1 cellular context compared by ENCODE assay signal in the genomic region with DNA sequence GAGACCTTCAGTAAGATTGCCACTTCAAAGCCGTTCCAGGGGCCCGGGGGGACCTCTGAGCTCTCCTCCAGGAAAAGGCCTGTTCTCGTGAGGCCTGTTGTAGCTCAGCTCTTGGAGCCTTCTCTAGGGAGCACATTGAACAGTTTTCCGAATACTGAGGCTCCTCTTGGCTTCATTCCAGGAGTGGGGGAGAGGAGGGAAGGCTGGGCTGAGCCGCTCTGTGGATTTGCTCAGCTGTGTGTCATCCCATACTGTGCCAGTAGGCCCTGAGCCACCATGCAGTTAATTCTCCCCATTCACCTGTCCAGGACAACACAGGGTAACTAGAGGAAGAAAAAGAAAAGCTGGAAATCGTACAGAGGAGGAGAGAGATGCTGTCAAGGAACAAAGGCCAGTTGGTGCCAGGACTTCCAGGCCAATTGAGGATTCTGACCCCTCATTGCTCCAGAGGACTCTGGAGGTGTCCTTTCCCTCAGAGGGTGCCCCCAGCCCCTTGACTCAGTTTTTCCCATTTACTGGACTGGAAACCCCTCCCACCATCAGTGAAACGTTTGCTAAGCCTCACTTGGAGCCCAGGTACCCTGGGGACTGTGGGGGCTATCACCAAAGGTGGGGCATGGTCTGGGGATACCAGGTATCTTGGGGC.
TF ChIP-seq lines count a peak whose summit lies in the region.

No MANE protein-coding gene starts in this region.

TF ChIP-seq in SK-N-SH treated with all-trans-retinoic acid at 6 μM for 48 hours, 23 proteins besides CTCF, POLR2A, EP300 and RAD21 (continued from another document):
- TF ChIP-seq, protein P1, sequence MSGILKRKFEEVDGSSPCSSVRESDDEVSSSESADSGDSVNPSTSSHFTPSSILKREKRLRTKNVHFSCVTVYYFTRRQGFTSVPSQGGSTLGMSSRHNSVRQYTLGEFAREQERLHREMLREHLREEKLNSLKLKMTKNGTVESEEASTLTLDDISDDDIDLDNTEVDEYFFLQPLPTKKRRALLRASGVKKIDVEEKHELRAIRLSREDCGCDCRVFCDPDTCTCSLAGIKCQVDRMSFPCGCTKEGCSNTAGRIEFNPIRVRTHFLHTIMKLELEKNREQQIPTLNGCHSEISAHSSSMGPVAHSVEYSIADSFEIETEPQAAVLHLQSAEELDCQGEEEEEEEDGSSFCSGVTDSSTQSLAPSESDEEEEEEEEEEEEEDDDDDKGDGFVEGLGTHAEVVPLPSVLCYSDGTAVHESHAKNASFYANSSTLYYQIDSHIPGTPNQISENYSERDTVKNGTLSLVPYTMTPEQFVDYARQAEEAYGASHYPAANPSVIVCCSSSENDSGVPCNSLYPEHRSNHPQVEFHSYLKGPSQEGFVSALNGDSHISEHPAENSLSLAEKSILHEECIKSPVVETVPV (CRISPR knock-in tag; IDR thresholded peaks at IDR 0.05), result no peak
- no peak for TF ChIP-seq PPARA (CRISPR knock-in tag; IDR thresholded peaks at IDR 0.05; ENCODE audit: borderline replicate concordance)
- TF ChIP-seq ZNF8 (CRISPR knock-in tag; IDR thresholded peaks at IDR 0.05), result no peak
- TF ChIP-seq, protein P2, sequence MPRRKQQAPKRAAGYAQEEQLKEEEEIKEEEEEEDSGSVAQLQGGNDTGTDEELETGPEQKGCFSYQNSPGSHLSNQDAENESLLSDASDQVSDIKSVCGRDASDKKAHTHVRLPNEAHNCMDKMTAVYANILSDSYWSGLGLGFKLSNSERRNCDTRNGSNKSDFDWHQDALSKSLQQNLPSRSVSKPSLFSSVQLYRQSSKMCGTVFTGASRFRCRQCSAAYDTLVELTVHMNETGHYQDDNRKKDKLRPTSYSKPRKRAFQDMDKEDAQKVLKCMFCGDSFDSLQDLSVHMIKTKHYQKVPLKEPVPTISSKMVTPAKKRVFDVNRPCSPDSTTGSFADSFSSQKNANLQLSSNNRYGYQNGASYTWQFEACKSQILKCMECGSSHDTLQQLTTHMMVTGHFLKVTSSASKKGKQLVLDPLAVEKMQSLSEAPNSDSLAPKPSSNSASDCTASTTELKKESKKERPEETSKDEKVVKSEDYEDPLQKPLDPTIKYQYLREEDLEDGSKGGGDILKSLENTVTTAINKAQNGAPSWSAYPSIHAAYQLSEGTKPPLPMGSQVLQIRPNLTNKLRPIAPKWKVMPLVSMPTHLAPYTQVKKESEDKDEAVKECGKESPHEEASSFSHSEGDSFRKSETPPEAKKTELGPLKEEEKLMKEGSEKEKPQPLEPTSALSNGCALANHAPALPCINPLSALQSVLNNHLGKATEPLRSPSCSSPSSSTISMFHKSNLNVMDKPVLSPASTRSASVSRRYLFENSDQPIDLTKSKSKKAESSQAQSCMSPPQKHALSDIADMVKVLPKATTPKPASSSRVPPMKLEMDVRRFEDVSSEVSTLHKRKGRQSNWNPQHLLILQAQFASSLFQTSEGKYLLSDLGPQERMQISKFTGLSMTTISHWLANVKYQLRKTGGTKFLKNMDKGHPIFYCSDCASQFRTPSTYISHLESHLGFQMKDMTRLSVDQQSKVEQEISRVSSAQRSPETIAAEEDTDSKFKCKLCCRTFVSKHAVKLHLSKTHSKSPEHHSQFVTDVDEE (CRISPR knock-in tag; IDR thresholded peaks at IDR 0.05), result no peak
